ENCODE assay signal across 8 cellular contexts in the genomic region with DNA sequence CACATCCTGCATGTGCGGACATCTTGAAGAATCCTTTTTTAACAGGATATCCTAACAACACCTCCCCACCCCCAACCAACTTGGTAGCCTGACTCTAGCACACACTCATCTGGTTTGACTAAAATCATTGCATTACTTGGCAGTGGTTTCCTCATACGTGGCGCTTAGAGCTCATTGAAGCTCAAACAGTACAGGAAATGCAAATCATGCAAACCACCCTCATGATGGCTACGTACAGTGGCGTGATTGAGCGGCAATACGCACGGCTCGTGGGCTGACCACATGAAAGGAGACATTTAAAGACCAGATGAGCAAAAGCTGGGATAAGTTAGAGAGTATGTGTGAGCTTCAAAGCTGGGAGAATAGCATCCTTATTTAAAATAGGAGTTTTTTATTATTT.
DNase-seq lines count a peak whose midpoint lies in the region; ATAC-seq and TF ChIP-seq lines count a peak whose summit lies in the region.

No MANE protein-coding gene starts in this region.

- TF ChIP-seq CTCF in AG09309 (IDR thresholded peaks at IDR 0.05; ENCODE audit: control insufficient read depth, insufficient read depth, low read depth, low read length, missing control alignments) (no peak), chondrocyte (IDR thresholded peaks at IDR 0.05) (no peak)

- H3K27ac Mint-ChIP-seq in activated T-cell treated with anti-CD3 and anti-CD28 coated beads, Interleukin-2, amount 50 U/mL, for 24 hours: peak overlapping the region; percentile 93
- peak overlapping the region; percentile 93 to 100 for H3K27ac Mint-ChIP-seq in natural killer cell treated with Interleukin-12 subunit alpha and Interleukin-12 subunit beta and Interleukin-15 and Interleukin-18, amount 100 ng/mL, for 72 hours
- no peak overlapping the region for H3K27ac Mint-ChIP-seq in chondrocyte (ENCODE audit: unreplicated experiment)

- H3K9me3 Mint-ChIP-seq in activated T-cell treated with anti-CD3 and anti-CD28 coated beads, Interleukin-2, amount 50 U/mL, for 24 hours: no peaks in the 10 kb centered on the region
- H3K9me3 Mint-ChIP-seq in natural killer cell treated with Interleukin-12 subunit alpha and Interleukin-12 subunit beta and Interleukin-15 and Interleukin-18, amount 100 ng/mL, for 72 hours: no peaks in the 10 kb centered on the region
- H3K9me3 Mint-ChIP-seq in chondrocyte (ENCODE audit: low read depth): no peaks in the 10 kb centered on the region

- ATAC-seq in GM19467 (IDR thresholded peaks at IDR 0.05; ENCODE audit: unreplicated experiment) (peak; percentile 97), HG03565 (IDR thresholded peaks at IDR 0.05; ENCODE audit: unreplicated experiment) (peak; percentile 99)
- ATAC-seq in natural killer cell treated with Interleukin-12 subunit alpha and Interleukin-12 subunit beta and Interleukin-15 and Interleukin-18, amount 100 ng/mL, for 72 hours: peak; percentile 99 to 100

- H3K4me1 Mint-ChIP-seq in activated T-cell treated with anti-CD3 and anti-CD28 coated beads, Interleukin-2, amount 50 U/mL, for 24 hours (ENCODE audit: low read depth): peaks cover 55% of the 10 kb centered on the region
- peaks cover 37 to 53% of the 10 kb centered on the region in 2 donors for H3K4me1 Mint-ChIP-seq in natural killer cell treated with Interleukin-12 subunit alpha and Interleukin-12 subunit beta and Interleukin-15 and Interleukin-18, amount 100 ng/mL, for 72 hours (ENCODE audit: low read depth in 2 of 2)
- peaks cover 3% of the 10 kb centered on the region for H3K4me1 Mint-ChIP-seq in chondrocyte (ENCODE audit: low read depth)

- DNase-seq in AG09309 (ENCODE audit: low read depth): peak; percentile 94
- peak; percentile 75 for DNase-seq in activated T-cell treated with anti-CD3 and anti-CD28 coated beads, Interleukin-2, amount 50 U/mL, for 24 hours
- DNase-seq in natural killer cell treated with Interleukin-12 subunit alpha and Interleukin-12 subunit beta and Interleukin-15 and Interleukin-18, amount 100 ng/mL, for 72 hours (ENCODE audit: low spot score): peak; percentile 92
- no peak for DNase-seq in chondrocyte (ENCODE audit: low spot score)
- no peak for DNase-seq in AML-193 (lab: John Stamatoyannopoulos, UW)
- DNase-seq in iPS-NIHi11 (ENCODE audit: low spot score): no peak

- H3K4me3 Mint-ChIP-seq in activated T-cell treated with anti-CD3 and anti-CD28 coated beads, Interleukin-2, amount 50 U/mL, for 24 hours: peak overlapping the region; percentile 49
- peak overlapping the region; percentile 81 for H3K4me3 Mint-ChIP-seq in natural killer cell treated with Interleukin-12 subunit alpha and Interleukin-12 subunit beta and Interleukin-15 and Interleukin-18, amount 100 ng/mL, for 72 hours
- no peak overlapping the region for H3K4me3 Mint-ChIP-seq in chondrocyte (ENCODE audit: unreplicated experiment)

- no peak overlapping the region; the same call in 1 of the 2 replicates for H3K4me3 ChIP-seq in AG09309 (ENCODE audit: control insufficient read depth, low read depth, low read length)

- peaks cover 19% of the 10 kb centered on the region for H3K36me3 Mint-ChIP-seq in activated T-cell treated with anti-CD3 and anti-CD28 coated beads, Interleukin-2, amount 50 U/mL, for 24 hours (ENCODE audit: low read depth)
- peaks cover 15% of the 10 kb centered on the region for H3K36me3 Mint-ChIP-seq in natural killer cell treated with Interleukin-12 subunit alpha and Interleukin-12 subunit beta and Interleukin-15 and Interleukin-18, amount 100 ng/mL, for 72 hours
- no peaks in the 10 kb centered on the region for H3K36me3 Mint-ChIP-seq in chondrocyte (ENCODE audit: low read depth)

- no peaks in the 10 kb centered on the region for H3K27me3 Mint-ChIP-seq in activated T-cell treated with anti-CD3 and anti-CD28 coated beads, Interleukin-2, amount 50 U/mL, for 24 hours
- H3K27me3 Mint-ChIP-seq in natural killer cell treated with Interleukin-12 subunit alpha and Interleukin-12 subunit beta and Interleukin-15 and Interleukin-18, amount 100 ng/mL, for 72 hours: no peaks in the 10 kb centered on the region
- H3K27me3 Mint-ChIP-seq in chondrocyte (ENCODE audit: low read depth): no peaks in the 10 kb centered on the region

Comparison
In these comparisons a context has a peak if more than half of its experiments do, and no peak if none do; other contexts are left out.
1. DNase-seq: peak in AG09309 (single experiment), activated T-cell treated with anti-CD3 and anti-CD28 coated beads, Interleukin-2, amount 50 U/mL, for 24 hours (single experiment) and natural killer cell treated with Interleukin-12 subunit alpha and Interleukin-12 subunit beta and Interleukin-15 and Interleukin-18, amount 100 ng/mL, for 72 hours (single experiment); none in chondrocyte (single experiment), AML-193 (0 of 2) and iPS-NIHi11 (single experiment).
2. Peak in every context shown above with its lines, with median percentiles within 50 percentile points of each other: ATAC-seq.